ENCODE assay signal across 8 cellular contexts in the genomic region with DNA sequence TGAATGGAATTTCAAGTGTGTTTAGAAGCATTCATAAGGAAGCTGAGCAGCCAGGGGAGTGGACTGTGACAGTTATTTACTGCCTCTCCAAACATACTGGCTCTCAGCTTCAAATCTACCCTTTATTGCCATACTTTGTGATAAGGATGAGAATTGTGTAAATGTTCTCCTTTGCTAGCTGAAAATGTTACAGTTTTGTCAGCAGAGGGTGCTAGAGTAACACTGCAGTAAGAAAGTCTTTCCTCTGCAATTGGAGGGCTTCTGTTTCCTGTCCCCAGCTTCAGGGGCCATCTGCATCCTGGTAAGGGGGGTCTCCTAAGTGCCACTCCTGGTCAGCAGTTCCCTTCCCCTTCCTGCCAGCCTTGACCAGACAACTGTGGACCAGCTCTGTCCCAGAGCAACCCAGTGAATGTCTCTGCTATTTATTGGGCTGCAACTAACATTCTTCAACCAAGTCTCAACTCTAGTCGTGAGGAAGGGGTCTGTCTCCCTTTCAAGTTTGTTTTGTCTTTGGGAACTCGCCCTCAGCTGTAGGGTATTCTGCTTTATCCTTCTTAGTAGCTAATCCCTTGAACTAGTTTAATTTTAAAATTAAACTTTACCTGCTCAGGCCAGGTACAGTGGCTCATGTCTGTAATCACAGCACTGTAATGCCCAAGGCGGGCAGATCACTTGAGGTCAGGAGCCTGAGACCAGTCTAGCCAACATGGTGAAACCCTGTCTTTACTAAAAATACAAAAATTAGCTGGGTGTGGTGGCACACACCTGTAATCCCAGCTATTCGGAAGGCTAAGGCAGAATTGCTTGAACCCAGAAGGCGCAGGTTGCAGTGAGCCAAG. TPM values are rescaled to one million over a fixed set of nuclear protein-coding genes. Genes with fewer than 3 reads are reported as not detected.
DNase-seq lines count a peak whose midpoint lies in the region; ATAC-seq and TF ChIP-seq lines count a peak whose summit lies in the region.

No MANE protein-coding gene starts in this region.

- no peaks in the 10 kb centered on the region for H3K27me3 ChIP-seq in sigmoid colon

- H3K9me3 ChIP-seq in sigmoid colon, result no peaks in the 10 kb centered on the region

- TF ChIP-seq EP300 in sigmoid colon (IDR thresholded peaks at IDR 0.05), result no peak

- no peak for TF ChIP-seq POLR2A in sigmoid colon (IDR thresholded peaks at IDR 0.05)

- 60 to 71% methylated on average over 5 of the region's 5 CpGs for WGBS in sigmoid colon, 2 donors

- in situ Hi-C loops in astrocyte of the cerebellum (cut with HindIII; ENCODE audit: low sequenced_read_pairs), result loop anchor here (25.0 kb wide), 1 partner anchor 423 kb away; a partner anchor contains a TSS

- POLR2A ChIA-PET in activated CD4-positive, alpha-beta T cell treated with anti-CD3 and anti-CD28 coated beads, Interleukin-2, amount 10 ng/mL, durations not matched to agents 7 days and 5 days (lab: Charles Lee), result no interaction called here

- no peak overlapping the region for H3K27ac ChIP-seq in sigmoid colon

- H3K4me1 Mint-ChIP-seq in activated CD4-positive, alpha-beta T cell treated with anti-CD3 and anti-CD28 coated beads, Interleukin-2, amount 10 ng/mL, durations not matched to agents 7 days and 5 days, result peaks cover 40% of the 10 kb centered on the region
- H3K4me1 Mint-ChIP-seq in activated T-helper 2 cell treated with anti-CD3 and anti-CD28 coated beads, Interferon-gamma antibody, Interleukin-2, Interleukin-4, amounts not matched to agents 10 μg/mL and 5 μg/mL and 100 μg/mL, durations not matched to agents 14 hours and 24 hours and 36 hours (ENCODE audit: low read depth), result peaks cover 35% of the 10 kb centered on the region

- no peaks in the 10 kb centered on the region for H3K9me3 Mint-ChIP-seq in activated CD4-positive, alpha-beta T cell treated with anti-CD3 and anti-CD28 coated beads, Interleukin-2, amount 10 ng/mL, durations not matched to agents 7 days and 5 days
- H3K9me3 Mint-ChIP-seq in activated T-helper 2 cell treated with anti-CD3 and anti-CD28 coated beads, Interferon-gamma antibody, Interleukin-2, Interleukin-4, amounts not matched to agents 10 μg/mL and 5 μg/mL and 100 μg/mL, durations not matched to agents 14 hours and 24 hours and 36 hours, result no peaks in the 10 kb centered on the region

- intact Hi-C loops in sigmoid colon (cut with DNase I), result loop anchor here (1.0 to 2.0 kb wide), 2 partner anchors 419 to 473 kb away; no protein-coding TSS in a partner anchor
- intact Hi-C loops in activated T-helper 2 cell treated with anti-CD3 and anti-CD28 coated beads, Interferon-gamma antibody, Interleukin-2, Interleukin-4, amounts not matched to agents 10 μg/mL and 5 μg/mL and 100 μg/mL, durations not matched to agents 14 hours and 24 hours and 36 hours (cut with micrococcal nuclease), result loop anchor here (1.0 kb wide), 2 partner anchors 418 to 474 kb away; no protein-coding TSS in a partner anchor

- H3K4me3 Mint-ChIP-seq in activated CD4-positive, alpha-beta T cell treated with anti-CD3 and anti-CD28 coated beads, Interleukin-2, amount 10 ng/mL, durations not matched to agents 7 days and 5 days, result no peak overlapping the region
- H3K4me3 Mint-ChIP-seq in activated T-helper 2 cell treated with anti-CD3 and anti-CD28 coated beads, Interferon-gamma antibody, Interleukin-2, Interleukin-4, amounts not matched to agents 10 μg/mL and 5 μg/mL and 100 μg/mL, durations not matched to agents 14 hours and 24 hours and 36 hours (ENCODE audit: low read depth), result no peak overlapping the region

- peaks cover 30% of the 10 kb centered on the region for H3K36me3 Mint-ChIP-seq in activated CD4-positive, alpha-beta T cell treated with anti-CD3 and anti-CD28 coated beads, Interleukin-2, amount 10 ng/mL, durations not matched to agents 7 days and 5 days (ENCODE audit: low read depth)
- peaks cover 24% of the 10 kb centered on the region for H3K36me3 Mint-ChIP-seq in activated T-helper 2 cell treated with anti-CD3 and anti-CD28 coated beads, Interferon-gamma antibody, Interleukin-2, Interleukin-4, amounts not matched to agents 10 μg/mL and 5 μg/mL and 100 μg/mL, durations not matched to agents 14 hours and 24 hours and 36 hours (ENCODE audit: low read depth)

- H3K4me3 ChIP-seq in astrocyte of the cerebellum (ENCODE audit: low read depth, low read length) (no peak overlapping the region), sigmoid colon (no peak overlapping the region)

- H3K27ac Mint-ChIP-seq in activated CD4-positive, alpha-beta T cell treated with anti-CD3 and anti-CD28 coated beads, Interleukin-2, amount 10 ng/mL, durations not matched to agents 7 days and 5 days, result no peak overlapping the region
- no peak overlapping the region for H3K27ac Mint-ChIP-seq in activated T-helper 2 cell treated with anti-CD3 and anti-CD28 coated beads, Interferon-gamma antibody, Interleukin-2, Interleukin-4, amounts not matched to agents 10 μg/mL and 5 μg/mL and 100 μg/mL, durations not matched to agents 14 hours and 24 hours and 36 hours

- peak; percentile 42 for DNase-seq in activated CD4-positive, alpha-beta T cell treated with anti-CD3 and anti-CD28 coated beads, Interleukin-2, amount 10 ng/mL, durations not matched to agents 7 days and 5 days
- no peak for DNase-seq in activated CD4-positive, alpha-beta T cell treated with anti-CD3 and anti-CD28 coated beads, Interleukin-2, amount 50 U/mL, for 4 hours
- DNase-seq in NCI-H774 (lab: John Stamatoyannopoulos, UW) (peak; percentile 15), astrocyte of the cerebellum (ENCODE audit: low read depth) (peak; percentile 49), hippocampal formation (lab: John Stamatoyannopoulos, UW) (peak; percentile 25 to 76), sigmoid colon (no peak)
- no peak for DNase-seq in activated T-helper 2 cell treated with anti-CD3 and anti-CD28 coated beads, Interferon-gamma antibody, Interleukin-2, Interleukin-4, amounts not matched to agents 10 μg/mL and 5 μg/mL and 100 μg/mL, durations not matched to agents 14 hours and 24 hours and 36 hours (ENCODE audit: low spot score)

- TF ChIP-seq CTCF in astrocyte of the cerebellum (IDR thresholded peaks at IDR 0.05; ENCODE audit: low read depth, low read length, missing control alignments) (peak; percentile 86), sigmoid colon (IDR thresholded peaks at IDR 0.05) (peak; percentile 66 to 87 (median 82))

- ATAC-seq in HG02642 (IDR thresholded peaks at IDR 0.05; ENCODE audit: poor library complexity, unreplicated experiment), result peak; percentile 45

- no peaks in the 10 kb centered on the region for H3K27me3 Mint-ChIP-seq in activated CD4-positive, alpha-beta T cell treated with anti-CD3 and anti-CD28 coated beads, Interleukin-2, amount 10 ng/mL, durations not matched to agents 7 days and 5 days
- H3K27me3 Mint-ChIP-seq in activated T-helper 2 cell treated with anti-CD3 and anti-CD28 coated beads, Interferon-gamma antibody, Interleukin-2, Interleukin-4, amounts not matched to agents 10 μg/mL and 5 μg/mL and 100 μg/mL, durations not matched to agents 14 hours and 24 hours and 36 hours (ENCODE audit: low read depth), result no peaks in the 10 kb centered on the region

- CTCF ChIA-PET in activated CD4-positive, alpha-beta T cell treated with anti-CD3 and anti-CD28 coated beads, Interleukin-2, amount 10 ng/mL, durations not matched to agents 7 days and 5 days (lab: Charles Lee), result interaction anchor here (0.5 to 2.3 kb wide), 26 partner anchors 10 to 475 kb away, joined by 3 to 43 read pairs (median 4); a partner anchor contains a TSS

- peaks cover 0 to 19% (median 9%) of the 10 kb centered on the region in 4 donors for H3K4me1 ChIP-seq in sigmoid colon

- H3K36me3 ChIP-seq in sigmoid colon, result peaks cover 0 to 4% (median 0%) of the 10 kb centered on the region in 4 donors

RNA-seq across cellular contexts. Expression of a gene that starts 45.3 kb away (rescaled TPM):
- 10 to 100 TPM; 43.9 to 47.8 TPM for total RNA-seq in activated CD4-positive, alpha-beta T cell treated with anti-CD3 and anti-CD28 coated beads, Interleukin-2, amount 10 ng/mL, durations not matched to agents 7 days and 5 days
- 10 to 100 TPM; 16.1 to 30.5 (median 18.6) TPM for total RNA-seq in sigmoid colon
- 1 to 10 TPM; 1.8 to 8.0 (median 2.1) TPM for polyA plus RNA-seq in sigmoid colon
- total RNA-seq in activated T-helper 2 cell treated with anti-CD3 and anti-CD28 coated beads, Interferon-gamma antibody, Interleukin-2, Interleukin-4, amounts not matched to agents 10 μg/mL and 5 μg/mL and 100 μg/mL, durations not matched to agents 14 hours and 24 hours and 36 hours, result 31.0 and 33.9 TPM in 2 replicates

Comparison
In these comparisons a context has a peak if more than half of its experiments do, and no peak if none do; other contexts are left out.
1. DNase-seq: peak in activated CD4-positive, alpha-beta T cell treated with anti-CD3 and anti-CD28 coated beads, Interleukin-2, amount 10 ng/mL, durations not matched to agents 7 days and 5 days (single experiment), NCI-H774 (single experiment), astrocyte of the cerebellum (single experiment) and hippocampal formation (2 of 2); none in activated CD4-positive, alpha-beta T cell treated with anti-CD3 and anti-CD28 coated beads, Interleukin-2, amount 50 U/mL, for 4 hours (0 of 2), sigmoid colon (single experiment) and activated T-helper 2 cell treated with anti-CD3 and anti-CD28 coated beads, Interferon-gamma antibody, Interleukin-2, Interleukin-4, amounts not matched to agents 10 μg/mL and 5 μg/mL and 100 μg/mL, durations not matched to agents 14 hours and 24 hours and 36 hours (single experiment).